ENCODE assay signal across 25 cellular contexts in genomic region chr3:15948403-15948802, GRCh38.
DNase-seq lines count a peak whose midpoint lies in the region; ATAC-seq, FAIRE-seq and TF ChIP-seq lines count a peak whose summit lies in the region.
"Had no signal": no experiment of that assay in that cellular context is flagged by ENCODE, and none has a peak within 500 bp of the region (broad histone marks: within the 10 kb centered on the region; RNA-seq: fewer than 3 reads in every experiment).

No MANE protein-coding gene starts in this region.

- H3K23me2 ChIP-seq in H1 (ENCODE audit: low read depth, low read length), result no peaks in the 10 kb centered on the region

- H3K9me3 ChIP-seq in right atrium auricular region (no peaks in the 10 kb centered on the region), H1 (ENCODE audit: insufficient read depth in 2 of 2, low read depth in 1 of 2, low read length in 1 of 2) (no peaks in the 10 kb centered on the region), HepG2 (ENCODE audit: low read length) (no peaks in the 10 kb centered on the region), mammary epithelial cell (replicated peaks; ENCODE audit: insufficient read depth, low read length) (no peaks in the 10 kb centered on the region)
- H3K9me3 ChIP-seq: BE2C had no signal

- FAIRE-seq in H1 (lab: Jason Lieb, UNC) (no peak), HepG2 (lab: Jason Lieb, UNC) (no peak)
- FAIRE-seq: GM12878, HTR-8/SVneo had no signal

- H2AK5ac ChIP-seq in H1 (ENCODE audit: low read depth, low read length), result no peak overlapping the region

- H3K4me1 ChIP-seq in right atrium auricular region, result no peaks in the 10 kb centered on the region
- H3K4me1 ChIP-seq in H1 (replicated peaks in 1 of 4; ENCODE audit: control insufficient read depth in 3 of 4, insufficient read depth in 4 of 4, low read length in 3 of 4), result no peaks in the 10 kb centered on the region
- H3K4me1 ChIP-seq in HepG2 (ENCODE audit: insufficient read depth, low read length), result peaks cover 15% of the 10 kb centered on the region
- H3K4me1 ChIP-seq in mammary epithelial cell (ENCODE audit: insufficient read depth, low read length), result no peaks in the 10 kb centered on the region
- H3K4me1 ChIP-seq: BE2C had no signal

- in situ Hi-C loops in HepG2 (cut with HindIII; ENCODE audit: extremely low pct_ligation_motif_present, low pct_unique_long_range_greater_than_20kb) (no loop called here), mammary epithelial cell (cut with MboI; ENCODE audit: low sequenced_read_pairs in 2 of 2) (no loop called here)

- no peak for TF ChIP-seq POLR2A in H1 (IDR thresholded peaks at IDR 0.05; ENCODE audit: control extremely low read depth in 1 of 2, low read depth in 2 of 2, low read length in 2 of 2)
- TF ChIP-seq POLR2A in HepG2 (IDR thresholded peaks at IDR 0.05; ENCODE audit: insufficient read depth in 1 of 2, low read depth in 2 of 2, low read length in 2 of 2), result no peak

- no peak overlapping the region for H2BK120ac ChIP-seq in H1 (replicated peaks; ENCODE audit: low read depth, low read length)

- H3K56ac ChIP-seq in H1 (replicated peaks; ENCODE audit: insufficient read length, low read depth, low read length), result no peak overlapping the region

- POLR2A ChIA-PET in H1 (lab: Charles Lee; ENCODE audit: partially characterized antibody) (no interaction called here), HepG2 (lab: Yijun Ruan, JAX) (no interaction called here)

- no peak overlapping the region for H2BK20ac ChIP-seq in H1 (ENCODE audit: low read length)

- H3K27me3 ChIP-seq in right atrium auricular region, result no peaks in the 10 kb centered on the region
- H3K27me3 ChIP-seq in H1 (replicated peaks in 1 of 4; ENCODE audit: control insufficient read depth in 3 of 4, extremely low read depth in 1 of 4, insufficient read depth in 3 of 4, low read length in 3 of 4), result no peaks in the 10 kb centered on the region
- H3K27me3 ChIP-seq in HepG2 (ENCODE audit: control insufficient read depth in 1 of 2, insufficient read depth in 2 of 2, low read length in 2 of 2), result no peaks in the 10 kb centered on the region
- H3K27me3 ChIP-seq in mammary epithelial cell (ENCODE audit: insufficient read depth, low read length), result no peaks in the 10 kb centered on the region
- H3K27me3 ChIP-seq: BE2C had no signal

- no peak overlapping the region for H2BK15ac ChIP-seq in H1 (ENCODE audit: low read length)

- no peak overlapping the region for H2AFZ ChIP-seq in H1 (ENCODE audit: low read length)
- H2AFZ ChIP-seq in HepG2 (ENCODE audit: low read length), result no peak overlapping the region
- H2AFZ ChIP-seq in mammary epithelial cell (ENCODE audit: low read depth, low read length), result no peak overlapping the region

- no peaks in the 10 kb centered on the region for H3K79me2 ChIP-seq in H1 (ENCODE audit: control insufficient read depth in 1 of 2, insufficient read depth in 2 of 2, low read length in 2 of 2)
- H3K79me2 ChIP-seq in HepG2 (ENCODE audit: insufficient read depth, low read length), result no peaks in the 10 kb centered on the region
- H3K79me2 ChIP-seq in mammary epithelial cell (ENCODE audit: insufficient read depth, low read length), result no peaks in the 10 kb centered on the region

- no peak overlapping the region for H4K8ac ChIP-seq in H1 (ENCODE audit: extremely low read depth, insufficient read depth, low read length)

- DNase-seq in Right ventricle myocardium inferior (ENCODE audit: missing footprints), result no peak
- no peak for DNase-seq in right atrium auricular region (ENCODE audit: low spot score)
- no peak for DNase-seq in H1 (ENCODE audit: low read depth in 1 of 2, low spot score in 2 of 2)
- DNase-seq in HepG2 (ENCODE audit: low spot score), result no peak
- no peak for DNase-seq in nephron progenitor cell
- DNase-seq in NCI-H146 treated with DMSO at 0.1 percent for 48 hours (lab: John Stamatoyannopoulos, UW; ENCODE audit: unreplicated experiment), result no peak
- DNase-seq in mammary epithelial cell, result no peak
- DNase-seq in stimulated activated naive B cell treated with anti-CD40 and anti-IgM and Interleukin-4, amounts not matched to agents 10 μg/mL and 1 μg/mL and 100 μg/mL, for 72 hours, result no peak
- DNase-seq: BE2C; CD4-positive, CD25-positive, alpha-beta regulatory T cell; COR-L47; GF-D8; H7; NCI-H1092 treated with DMSO at 0.1 percent for 48 hours; NCI-H187; NCI-H2107; NCI-H226; NCI-H524; NCI-H82; OCI-M1; SHP77 had no signal

- H3K36me3 Mint-ChIP-seq in nephron progenitor cell (ENCODE audit: low read depth), result no peaks in the 10 kb centered on the region
- H3K36me3 Mint-ChIP-seq in stimulated activated naive B cell treated with anti-CD40 and anti-IgM and Interleukin-4, amounts not matched to agents 10 μg/mL and 1 μg/mL and 100 μg/mL, for 72 hours, result peaks cover 0 to 11% of the 10 kb centered on the region in 2 donors

- H3K4me3 Mint-ChIP-seq in nephron progenitor cell, result no peak overlapping the region
- no peak overlapping the region for H3K4me3 Mint-ChIP-seq in stimulated activated naive B cell treated with anti-CD40 and anti-IgM and Interleukin-4, amounts not matched to agents 10 μg/mL and 1 μg/mL and 100 μg/mL, for 72 hours
- H3K4me3 Mint-ChIP-seq: CD4-positive, CD25-positive, alpha-beta regulatory T cell had no signal

- H3K27ac Mint-ChIP-seq in nephron progenitor cell, result no peak overlapping the region
- H3K27ac Mint-ChIP-seq in stimulated activated naive B cell treated with anti-CD40 and anti-IgM and Interleukin-4, amounts not matched to agents 10 μg/mL and 1 μg/mL and 100 μg/mL, for 72 hours, result no peak overlapping the region

- H4K20me1 ChIP-seq in H1 (replicated peaks in 1 of 2; ENCODE audit: control insufficient read depth in 1 of 2, insufficient read depth in 2 of 2, low read length in 2 of 2) (no peaks in the 10 kb centered on the region), HepG2 (ENCODE audit: insufficient read depth, low read length) (no peaks in the 10 kb centered on the region), mammary epithelial cell (ENCODE audit: insufficient read depth, low read length) (no peaks in the 10 kb centered on the region)

- dilution Hi-C loops in mammary epithelial cell (cut with HindIII; ENCODE audit: low sequenced_read_pairs), result no loop called here

- ATAC-seq in Right ventricle myocardium inferior (peak; percentile 13), HepG2 (no peak)
- no peak for ATAC-seq in stimulated activated naive B cell treated with anti-CD40 and anti-IgM and Interleukin-4, amounts not matched to agents 10 μg/mL and 1 μg/mL and 100 μg/mL, for 72 hours (replicated peaks)
- ATAC-seq: GM12878 had no signal

- no peak overlapping the region for H3K18ac ChIP-seq in H1 (ENCODE audit: extremely low read depth, low read length)

- CTCF ChIA-PET in H1 (lab: Charles Lee; ENCODE audit: partially characterized antibody) (interaction anchor here (0.6 to 1.7 kb wide), 3 partner anchors 13 to 30 kb away, joined by 3 to 5 read pairs (median 3); no protein-coding TSS in a partner anchor), HepG2 (lab: Yijun Ruan, JAX; ENCODE audit: low intra/inter-chr PET ratio, low total read pairs) (no interaction called here), mammary epithelial cell (lab: Charles Lee; ENCODE audit: low non-redundant PET) (no interaction called here)

- no peak for TF ChIP-seq RAD21 in H1 (IDR thresholded peaks at IDR 0.05 in 1 of 2, conservative IDR thresholded peaks at IDR 0.05 in 1 of 2; ENCODE audit: low read depth in 2 of 2, low read length in 2 of 2)
- TF ChIP-seq RAD21 in HepG2 (CRISPR knock-in tag; IDR thresholded peaks at IDR 0.05), result no peak

- H3K27ac ChIP-seq in right atrium auricular region (no peak overlapping the region), H1 (ENCODE audit: low read depth, low read length) (no peak overlapping the region), HepG2 (ENCODE audit: extremely low read length, insufficient read depth, low read length) (no peak overlapping the region), mammary epithelial cell (ENCODE audit: insufficient read depth, low read depth, low read length) (no peak overlapping the region)
- H3K27ac ChIP-seq: 22Rv1, SK-N-MC had no signal

- H3K9ac ChIP-seq in H1 (replicated peaks in 1 of 4; ENCODE audit: extremely low read depth in 1 of 4, low read depth in 3 of 4, low read length in 3 of 4) (no peak overlapping the region), HepG2 (ENCODE audit: insufficient read depth, low read depth, low read length) (no peak overlapping the region), mammary epithelial cell (ENCODE audit: insufficient read depth, low read length) (no peak overlapping the region)

- H4K91ac ChIP-seq in H1 (replicated peaks; ENCODE audit: insufficient read length, low read length), result no peak overlapping the region

- H2BK5ac ChIP-seq in H1 (ENCODE audit: low read depth, low read length), result no peak overlapping the region

- H3K79me1 ChIP-seq in H1 (ENCODE audit: low read depth, low read length), result no peaks in the 10 kb centered on the region

- H3K4me1 Mint-ChIP-seq in nephron progenitor cell, result peaks cover 8% of the 10 kb centered on the region
- H3K4me1 Mint-ChIP-seq in stimulated activated naive B cell treated with anti-CD40 and anti-IgM and Interleukin-4, amounts not matched to agents 10 μg/mL and 1 μg/mL and 100 μg/mL, for 72 hours, result no peaks in the 10 kb centered on the region

- no peak overlapping the region for H3K4me2 ChIP-seq in H1 (ENCODE audit: insufficient read depth in 1 of 2, low read depth in 2 of 2, low read length in 2 of 2)
- no peak overlapping the region for H3K4me2 ChIP-seq in HepG2 (ENCODE audit: low read depth, low read length)
- no peak overlapping the region for H3K4me2 ChIP-seq in mammary epithelial cell (ENCODE audit: insufficient read depth, low read depth, low read length)

- H4K5ac ChIP-seq in H1 (ENCODE audit: insufficient read length, low read depth, low read length), result no peak overlapping the region

- H3K23ac ChIP-seq in H1 (ENCODE audit: insufficient read length), result no peak overlapping the region

- H3K36me3 ChIP-seq in right atrium auricular region (no peaks in the 10 kb centered on the region), H1 (ENCODE audit: control insufficient read depth in 2 of 4, insufficient read depth in 4 of 4, low read length in 3 of 4) (no peaks in the 10 kb centered on the region), HepG2 (replicated peaks in 1 of 2; ENCODE audit: control insufficient read depth in 1 of 2, insufficient read depth in 2 of 2, low read length in 2 of 2) (no peaks in the 10 kb centered on the region), mammary epithelial cell (ENCODE audit: insufficient read depth, low read length) (no peaks in the 10 kb centered on the region)
- H3K36me3 ChIP-seq: BE2C had no signal

- 80% methylated on average over 1 of the region's 1 CpG; no CpG with 5 or more reads in 1 of the 2 experiments for WGBS in H1 (ENCODE audit: extremely low coverage in 1 of 2, insufficient coverage in 1 of 2, insufficient read length in 1 of 2, insufficient replicate concordance in 2 of 2, low coverage in 1 of 2, low lambda C conversion rate in 2 of 2, missing lambda C conversion rate in 1 of 2), 2 experiments
- WGBS in HepG2 (ENCODE audit: low lambda C conversion rate), result 67% methylated on average over 1 of the region's 1 CpG
- WGBS in mammary epithelial cell (ENCODE audit: low coverage, missing lambda C conversion rate), result 90% methylated on average over 1 of the region's 1 CpG

- no peak overlapping the region for H3K4ac ChIP-seq in H1 (replicated peaks; ENCODE audit: insufficient read length, low read depth, low read length)

- peaks cover 21% of the 10 kb centered on the region for H3K9me3 Mint-ChIP-seq in nephron progenitor cell
- H3K9me3 Mint-ChIP-seq in stimulated activated naive B cell treated with anti-CD40 and anti-IgM and Interleukin-4, amounts not matched to agents 10 μg/mL and 1 μg/mL and 100 μg/mL, for 72 hours, result no peaks in the 10 kb centered on the region

- no peak overlapping the region for H3K14ac ChIP-seq in H1 (ENCODE audit: insufficient read length)

- TF ChIP-seq EP300 in H1 (IDR thresholded peaks at IDR 0.05; ENCODE audit: borderline replicate concordance in 1 of 2, low read depth in 2 of 2, low read length in 2 of 2) (no peak), HepG2 (IDR thresholded peaks at IDR 0.05; ENCODE audit: low read depth in 2 of 2, low read length in 2 of 2) (no peak), HepG2 (CRISPR knock-in tag; IDR thresholded peaks at IDR 0.05; ENCODE audit: borderline replicate concordance) (no peak)

- no peak overlapping the region for H3K4me3 ChIP-seq in right atrium auricular region
- H3K4me3 ChIP-seq in H1 (ENCODE audit: extremely low read depth in 1 of 4, insufficient read depth in 2 of 4, low read depth in 3 of 4, low read length in 4 of 4), result no peak overlapping the region
- no peak overlapping the region for H3K4me3 ChIP-seq in HepG2 (replicated peaks in 1 of 3; ENCODE audit: insufficient read depth in 1 of 3, low read depth in 2 of 3, low read length in 3 of 3)
- H3K4me3 ChIP-seq in mammary epithelial cell (replicated peaks in 1 of 3; ENCODE audit: insufficient read depth in 1 of 3, low read depth in 2 of 3, low read length in 3 of 3), result no peak overlapping the region
- H3K4me3 ChIP-seq: GM12878, SK-N-MC had no signal

- no peak overlapping the region for H2BK12ac ChIP-seq in H1 (ENCODE audit: low read depth, low read length)

- no peak for TF ChIP-seq CTCF in right atrium auricular region (IDR thresholded peaks at IDR 0.05)
- no peak for TF ChIP-seq CTCF in H1 (IDR thresholded peaks at IDR 0.05; ENCODE audit: control extremely low read depth in 1 of 3, insufficient read depth in 1 of 3, low read depth in 1 of 3, low read length in 3 of 3)
- TF ChIP-seq CTCF in HepG2 (CRISPR knock-in tag; IDR thresholded peaks at IDR 0.05), result no peak
- TF ChIP-seq CTCF in nephron progenitor cell (IDR thresholded peaks at IDR 0.05), result no peak
- TF ChIP-seq CTCF in mammary epithelial cell (conservative IDR thresholded peaks at IDR 0.05 in 1 of 2, IDR thresholded peaks at IDR 0.05 in 1 of 2; ENCODE audit: extremely low read depth in 1 of 2, insufficient read depth in 1 of 2, low read depth in 1 of 2, low read length in 2 of 2), result no peak

- BruUV-seq in HepG2 (replicated peaks; lab: Mats Ljungman, UMichigan), result no TSS peak
- BruUV-seq in mammary epithelial cell (replicated peaks; lab: Mats Ljungman, UMichigan), result no TSS peak

- intact Hi-C loops in Right ventricle myocardium inferior (cut with DNase I) (no loop called here), HepG2 (cut with micrococcal nuclease; ENCODE audit: unreplicated experiment) (no loop called here), mammary epithelial cell (cut with micrococcal nuclease) (no loop called here)

- H3K27me3 Mint-ChIP-seq in nephron progenitor cell (ENCODE audit: low read depth, poor library complexity), result peaks cover 3% of the 10 kb centered on the region
- H3K27me3 Mint-ChIP-seq in stimulated activated naive B cell treated with anti-CD40 and anti-IgM and Interleukin-4, amounts not matched to agents 10 μg/mL and 1 μg/mL and 100 μg/mL, for 72 hours, result no peaks in the 10 kb centered on the region
